ENCODE assay signal across 7 cellular contexts in genomic region chr20:53826597-53827291, GRCh38.
DNase-seq lines count a peak whose midpoint lies in the region; ATAC-seq and TF ChIP-seq lines count a peak whose summit lies in the region.

No MANE protein-coding gene starts in this region.

- ATAC-seq in GM19043 (IDR thresholded peaks at IDR 0.05; ENCODE audit: low read depth, unreplicated experiment) (peak; percentile 68), HG02943 (IDR thresholded peaks at IDR 0.05; ENCODE audit: low read depth, unreplicated experiment) (peak; percentile 76), RWPE2 (ENCODE audit: low read depth) (no peak)
- ATAC-seq in naive thymus-derived CD8-positive, alpha-beta T cell: peak in 1 of 2 donors; percentile 24

- H3K27me3 ChIP-seq in RWPE2 (ENCODE audit: insufficient read depth, poor library complexity, severe bottlenecking): no peaks in the 10 kb centered on the region
- H3K27me3 ChIP-seq in MG63: no peaks in the 10 kb centered on the region

- H3K36me3 ChIP-seq in RWPE2 (ENCODE audit: low read depth): no peaks in the 10 kb centered on the region
- no peaks in the 10 kb centered on the region for H3K36me3 ChIP-seq in MG63

- H3K4me1 Mint-ChIP-seq in naive thymus-derived CD8-positive, alpha-beta T cell: peaks cover 20 to 56% (median 54%) of the 10 kb centered on the region in 4 donors

- peak overlapping the region in 3 of 10 donors; percentile 37 to 46 (median 43) for H3K4me3 Mint-ChIP-seq in naive thymus-derived CD8-positive, alpha-beta T cell

- H3K4me3 ChIP-seq in RWPE2 (ENCODE audit: severe bottlenecking) (no peak overlapping the region), MG63 (no peak overlapping the region)

- no peaks in the 10 kb centered on the region for H3K27me3 Mint-ChIP-seq in naive thymus-derived CD8-positive, alpha-beta T cell

- no peaks in the 10 kb centered on the region for H3K36me3 Mint-ChIP-seq in naive thymus-derived CD8-positive, alpha-beta T cell

- peak overlapping the region; percentile 100 for H3K27ac ChIP-seq in RWPE2 (ENCODE audit: poor library complexity, severe bottlenecking)

- DNase-seq in RWPE2 (ENCODE audit: low spot score): peak; percentile 15
- DNase-seq in naive thymus-derived CD8-positive, alpha-beta T cell: peak in 1 of 10 donors; percentile 21
- DNase-seq in MG63: no peak
- DNase-seq in activated naive CD4-positive, alpha-beta T cell treated with Interleukin-2 at 50 U/mL for 16 hours: no peak
- no peak for DNase-seq in activated CD4-positive, CD25-positive, alpha-beta regulatory T cell (lab: John Stamatoyannopoulos, UW)

- peak overlapping the region in 9 of 10 donors; percentile 12 to 95 (median 66) for H3K27ac Mint-ChIP-seq in naive thymus-derived CD8-positive, alpha-beta T cell

- no peak for TF ChIP-seq CTCF in RWPE2 (IDR thresholded peaks at IDR 0.05; ENCODE audit: poor library complexity, severe bottlenecking)

- no peaks in the 10 kb centered on the region for H3K9me3 Mint-ChIP-seq in naive thymus-derived CD8-positive, alpha-beta T cell

- peaks cover 38% of the 10 kb centered on the region for H3K4me1 ChIP-seq in RWPE2 (ENCODE audit: insufficient read depth, poor library complexity, severe bottlenecking)

- POLR2A ChIA-PET in naive thymus-derived CD8-positive, alpha-beta T cell (lab: Charles Lee): interaction anchor here (0.6 to 3.0 kb wide), 7 partner anchors 8 to 234 kb away, joined by 3 to 8 read pairs (median 3); no protein-coding TSS in a partner anchor

- H3K9me3 ChIP-seq in RWPE2 (ENCODE audit: severe bottlenecking): no peaks in the 10 kb centered on the region
- no peaks in the 10 kb centered on the region for H3K9me3 ChIP-seq in MG63
